Comparison of ENCODE assay signal across 21 cellular contexts in genomic region chr14:101372494-101372813, GRCh38.
"Had no signal": no experiment of that assay in that cellular context is flagged by ENCODE, and none has a peak within 500 bp of the region (broad histone marks: within the 10 kb centered on the region; RNA-seq: fewer than 3 reads in every experiment).

No MANE protein-coding gene starts in this region.

- H3K4me1 ChIP-seq: lower lobe of right lung, right lobe of liver, upper lobe of left lung had no signal

- H3K36me3 ChIP-seq: esophagus squamous epithelium, left lung, lower lobe of right lung, right lobe of liver, upper lobe of left lung, vagina had no signal

- H3K27me3 ChIP-seq: esophagus squamous epithelium, right lobe of liver, upper lobe of left lung, vagina had no signal

- DNase-seq: activated CD4-positive, alpha-beta T cell treated with anti-CD3 and anti-CD28 coated beads, Interleukin-2, amount 50 U/mL, for 1 hour; activated CD4-positive, CD25-positive, alpha-beta regulatory T cell treated with anti-CD3 and anti-CD28 coated beads, Interleukin-2, amount 50 U/mL, for 72 hours; activated naive CD4-positive, alpha-beta T cell treated with Interleukin-2 at 50 U/mL for 16 hours; activated T-cell treated with anti-CD3 and anti-CD28 coated beads, Interleukin-2, amount 50 U/mL, for 72 hours; anterior cingulate cortex; effector CD8-positive, alpha-beta T cell; esophagus squamous epithelium; foreskin melanocyte; left lung; lower lobe of right lung; mesenchymal stem cell; right lobe of liver; stimulated activated CD4-positive, alpha-beta T cell treated with anti-CD3 and anti-CD28 coated beads, Interleukin-4, amount 100 ng/mL, for 24 hours; stimulated activated naive CD8-positive, alpha-beta T cell treated with anti-CD3 and anti-CD28 coated beads, Interleukin-15, amount 100 ng/mL, for 72 hours; T-helper 2 cell; upper lobe of left lung had no signal

- H3K4me3 ChIP-seq: esophagus squamous epithelium, left lung, lower lobe of right lung, right lobe of liver, skin epidermis, upper lobe of left lung, vagina had no signal

- ATAC-seq: activated T-cell treated with anti-CD3 and anti-CD28 coated beads, Interleukin-2, amount 50 U/mL, for 72 hours; left lung; lower lobe of right lung; natural killer cell treated with Interleukin-12 subunit alpha and Interleukin-12 subunit beta and Interleukin-15 and Interleukin-18, amount 100 ng/mL, for 72 hours; right lobe of liver; stimulated activated effector memory CD8-positive, alpha-beta T cell treated with anti-CD3 and anti-CD28 coated beads, Interleukin-12 subunit alpha, Interleukin-12 subunit beta, amount 100 ng/mL, for 72 hours; stimulated activated naive CD8-positive, alpha-beta T cell treated with anti-CD3 and anti-CD28 coated beads, Interleukin-15, amount 100 ng/mL, for 72 hours had no signal

- H3K27ac ChIP-seq: epithelial cell of prostate, esophagus squamous epithelium, left lung, lower lobe of right lung, right lobe of liver, skin epidermis, upper lobe of left lung, vagina had no signal

- H3K9me3 ChIP-seq: esophagus squamous epithelium, left lung, lower lobe of right lung, right lobe of liver, upper lobe of left lung, vagina had no signal
